11 cellular contexts compared by ENCODE assay signal in the genomic region with DNA sequence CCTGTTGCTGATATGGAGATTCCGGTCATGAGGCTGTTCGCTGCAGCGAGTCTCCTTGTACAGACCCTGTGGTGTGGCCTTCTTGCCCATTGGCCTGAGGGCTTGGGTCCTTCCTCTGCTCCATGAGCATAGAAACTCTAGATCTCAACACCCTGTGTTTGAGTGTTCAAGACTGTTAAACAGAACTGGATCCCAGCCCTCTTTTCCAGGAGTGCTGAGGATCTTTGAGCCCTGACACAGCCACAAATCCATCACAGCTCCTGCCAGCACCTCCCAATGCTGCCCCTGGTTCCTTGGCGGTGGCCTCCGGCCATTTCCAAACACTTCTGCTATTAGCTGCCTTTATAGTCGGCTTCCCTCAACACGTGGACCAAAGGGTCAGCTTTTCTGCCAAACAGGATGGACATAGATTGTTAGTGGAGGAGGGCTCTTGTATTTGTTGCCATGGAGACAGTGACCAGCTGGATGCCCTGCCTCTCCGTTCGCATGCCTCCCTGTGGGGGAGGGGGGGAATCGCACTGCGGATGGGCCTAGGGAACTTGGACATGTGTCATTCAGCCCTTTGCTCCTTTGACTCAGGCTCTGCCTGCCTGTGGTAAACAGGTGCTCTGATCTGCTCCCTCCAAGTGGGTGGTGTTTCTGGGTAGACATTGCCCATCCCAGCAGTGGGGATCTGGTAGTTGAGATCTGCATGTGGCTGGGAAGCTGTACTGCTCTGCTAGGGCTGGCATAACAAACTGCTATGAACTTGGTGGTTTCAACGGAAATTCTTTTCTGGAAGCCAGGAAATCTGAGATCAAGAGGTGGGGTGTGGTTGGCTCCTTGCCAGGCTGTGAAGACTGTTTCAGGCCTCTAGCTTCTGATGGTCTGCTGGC. TPM values are rescaled to one million over a fixed set of nuclear protein-coding genes. Genes with fewer than 3 reads are reported as not detected.
DNase-seq lines count a peak whose midpoint lies in the region; ATAC-seq, FAIRE-seq and TF ChIP-seq lines count a peak whose summit lies in the region.
"Had no signal": no experiment of that assay in that cellular context is flagged by ENCODE, and none has a peak within 500 bp of the region (broad histone marks: within the 10 kb centered on the region; RNA-seq: fewer than 3 reads in every experiment).

No MANE protein-coding gene starts in this region.

- peak overlapping the region; percentile 77 for H3K27ac Mint-ChIP-seq in activated CD8-positive, alpha-beta T cell treated with anti-CD3 and anti-CD28 coated beads, Interleukin-2, amount 10 ng/mL, durations not matched to agents 7 days and 5 days

- TF ChIP-seq POLR2A in GM12891 (IDR thresholded peaks at IDR 0.05; ENCODE audit: low read depth, low read length) = no peak

- CTCF ChIA-PET in activated CD8-positive, alpha-beta T cell treated with anti-CD3 and anti-CD28 coated beads, Interleukin-2, amount 10 ng/mL, durations not matched to agents 7 days and 5 days (lab: Charles Lee) = interaction anchor here (0.7 to 7.4 kb wide), 3 partner anchors 13 to 42 kb away, joined by 3 to 52 read pairs (median 5); no protein-coding TSS in a partner anchor

- H3K9me3 Mint-ChIP-seq in activated T-cell treated with anti-CD3 and anti-CD28 coated beads, Interleukin-2, amount 50 U/mL, for 4 hours = no peaks in the 10 kb centered on the region
- H3K9me3 Mint-ChIP-seq in activated CD8-positive, alpha-beta T cell treated with anti-CD3 and anti-CD28 coated beads, Interleukin-2, amount 10 ng/mL, durations not matched to agents 7 days and 5 days (ENCODE audit: insufficient read depth) = no peaks in the 10 kb centered on the region

- WGBS in hepatocyte (ENCODE audit: low lambda C conversion rate, missing lambda C conversion rate) = 67% methylated on average over 12 of the region's 12 CpGs
- WGBS in thymus = 50% methylated on average over 12 of the region's 12 CpGs

- H3K27me3 ChIP-seq in hepatocyte = no peaks in the 10 kb centered on the region
- no peaks in the 10 kb centered on the region for H3K27me3 ChIP-seq in thymus (ENCODE audit: control insufficient read depth, insufficient read depth)

- H3K27ac ChIP-seq in hepatocyte = peak overlapping the region; percentile 97
- H3K27ac ChIP-seq in thymus (ENCODE audit: low read depth) = peak overlapping the region; percentile 60

- ATAC-seq in activated T-cell treated with anti-CD3 and anti-CD28 coated beads, Interleukin-2, amount 50 U/mL, for 4 hours = peak; percentile 58 to 74
- peak; percentile 53 for ATAC-seq in activated CD8-positive, alpha-beta T cell treated with anti-CD3 and anti-CD28 coated beads, Interleukin-2, amount 10 ng/mL, durations not matched to agents 7 days and 5 days
- ATAC-seq in HG03280 (IDR thresholded peaks at IDR 0.05; ENCODE audit: unreplicated experiment) = no peak

- no peak for DNase-seq in activated T-cell treated with anti-CD3 and anti-CD28 coated beads, Interleukin-2, amount 50 U/mL, for 4 hours
- no peak for DNase-seq in activated T-cell treated with anti-CD3 and anti-CD28 coated beads, Interleukin-2, amount 50 U/mL, for 1 hour
- DNase-seq in activated CD8-positive, alpha-beta T cell treated with anti-CD3 and anti-CD28 coated beads, Interleukin-2, amount 10 ng/mL, durations not matched to agents 7 days and 5 days = no peak
- DNase-seq in hepatocyte (ENCODE audit: low spot score) (peak; percentile 74), EL (no peak), GM12891 (ENCODE audit: insufficient read length, low spot score) (no peak)
- DNase-seq: COR-L47, NCI-H2171 had no signal

- H3K4me2 ChIP-seq in hepatocyte = no peak overlapping the region

- no peak for TF ChIP-seq CTCF in hepatocyte (IDR thresholded peaks at IDR 0.05; ENCODE audit: poor library complexity)

- H3K9me2 ChIP-seq in hepatocyte (replicated peaks; ENCODE audit: insufficient read depth) = no peaks in the 10 kb centered on the region

- H3K4me1 ChIP-seq in hepatocyte (ENCODE audit: insufficient read depth) (peaks cover 40% of the 10 kb centered on the region), thymus (ENCODE audit: control insufficient read depth, insufficient read depth, low read length) (peaks cover 53% of the 10 kb centered on the region)

- FAIRE-seq in GM12891 (lab: Jason Lieb, UNC) = no peak
- FAIRE-seq: keratinocyte had no signal

- H3K36me3 ChIP-seq in hepatocyte (replicated peaks; ENCODE audit: insufficient read depth, low read depth) (no peaks in the 10 kb centered on the region), thymus (ENCODE audit: control insufficient read depth, insufficient read depth) (no peaks in the 10 kb centered on the region)

- H4K20me1 ChIP-seq in hepatocyte (ENCODE audit: insufficient read depth, poor library complexity, severe bottlenecking) = no peaks in the 10 kb centered on the region

- H3K4me3 Mint-ChIP-seq in activated T-cell treated with anti-CD3 and anti-CD28 coated beads, Interleukin-2, amount 50 U/mL, for 4 hours = no peak overlapping the region
- H3K4me3 Mint-ChIP-seq in activated CD8-positive, alpha-beta T cell treated with anti-CD3 and anti-CD28 coated beads, Interleukin-2, amount 10 ng/mL, durations not matched to agents 7 days and 5 days = no peak overlapping the region

- no peaks in the 10 kb centered on the region for H3K79me2 ChIP-seq in hepatocyte

- H3K9me3 ChIP-seq in hepatocyte (ENCODE audit: low read depth) = no peaks in the 10 kb centered on the region
- no peaks in the 10 kb centered on the region for H3K9me3 ChIP-seq in thymus (ENCODE audit: control insufficient read depth)

- H3K4me3 ChIP-seq in hepatocyte (no peak overlapping the region), thymus (ENCODE audit: low read length) (no peak overlapping the region)

- H2AFZ ChIP-seq in hepatocyte = no peak overlapping the region

- peaks cover 34% of the 10 kb centered on the region for H3K4me1 Mint-ChIP-seq in activated T-cell treated with anti-CD3 and anti-CD28 coated beads, Interleukin-2, amount 50 U/mL, for 4 hours (ENCODE audit: low read depth)
- H3K4me1 Mint-ChIP-seq in activated CD8-positive, alpha-beta T cell treated with anti-CD3 and anti-CD28 coated beads, Interleukin-2, amount 10 ng/mL, durations not matched to agents 7 days and 5 days (ENCODE audit: low read depth) = peaks cover 44% of the 10 kb centered on the region

- H3K27me3 Mint-ChIP-seq in activated T-cell treated with anti-CD3 and anti-CD28 coated beads, Interleukin-2, amount 50 U/mL, for 4 hours (ENCODE audit: low read depth) = no peaks in the 10 kb centered on the region
- H3K27me3 Mint-ChIP-seq in activated CD8-positive, alpha-beta T cell treated with anti-CD3 and anti-CD28 coated beads, Interleukin-2, amount 10 ng/mL, durations not matched to agents 7 days and 5 days (ENCODE audit: low read depth) = no peaks in the 10 kb centered on the region

- POLR2A ChIA-PET in activated CD8-positive, alpha-beta T cell treated with anti-CD3 and anti-CD28 coated beads, Interleukin-2, amount 10 ng/mL, durations not matched to agents 7 days and 5 days (lab: Charles Lee) = no interaction called here

- no peaks in the 10 kb centered on the region for H3K36me3 Mint-ChIP-seq in activated T-cell treated with anti-CD3 and anti-CD28 coated beads, Interleukin-2, amount 50 U/mL, for 4 hours (ENCODE audit: insufficient read depth)
- H3K36me3 Mint-ChIP-seq in activated CD8-positive, alpha-beta T cell treated with anti-CD3 and anti-CD28 coated beads, Interleukin-2, amount 10 ng/mL, durations not matched to agents 7 days and 5 days (ENCODE audit: low read depth) = no peaks in the 10 kb centered on the region

TF ChIP-seq in GM12891, 5 proteins besides CTCF, POLR2A, EP300 and RAD21:
- TF ChIP-seq TAF1 (IDR thresholded peaks at IDR 0.05; ENCODE audit: low read depth, low read length) (no peak), POLR2AphosphoS5 (IDR thresholded peaks at IDR 0.05; ENCODE audit: low read depth, low read length) (no peak), PAX5 (IDR thresholded peaks at IDR 0.05; ENCODE audit: insufficient read depth, low read length, severe bottlenecking) (no peak), POU2F2 (IDR thresholded peaks at IDR 0.05; ENCODE audit: low read depth, low read length) (no peak), SPI1 (IDR thresholded peaks at IDR 0.05; ENCODE audit: low read depth, low read length) (no peak)

RNA-seq across cellular contexts. Expression of a gene that starts 6.9 kb away (rescaled TPM):
- 100 to 1,000 TPM; 291 to 356 (median 334) TPM for total RNA-seq in activated T-cell treated with anti-CD3 and anti-CD28 coated beads, Interleukin-2, amount 50 U/mL, for 4 hours
- 100 to 1,000 TPM; 516 to 550 TPM for total RNA-seq in activated CD8-positive, alpha-beta T cell treated with anti-CD3 and anti-CD28 coated beads, Interleukin-2, amount 10 ng/mL, durations not matched to agents 7 days and 5 days
- total RNA-seq in hepatocyte = 169 and 176 TPM in 2 replicates
- 177 and 179 TPM in 2 replicates for polyA plus RNA-seq in hepatocyte
- polyA plus RNA-seq in thymus = 141 TPM
- 199 TPM for polyA plus RNA-seq in GM12891 (2012; ENCODE audit: low read depth, missing spikeins)
